ENCODE assay signal across 22 cellular contexts in the genomic region with DNA sequence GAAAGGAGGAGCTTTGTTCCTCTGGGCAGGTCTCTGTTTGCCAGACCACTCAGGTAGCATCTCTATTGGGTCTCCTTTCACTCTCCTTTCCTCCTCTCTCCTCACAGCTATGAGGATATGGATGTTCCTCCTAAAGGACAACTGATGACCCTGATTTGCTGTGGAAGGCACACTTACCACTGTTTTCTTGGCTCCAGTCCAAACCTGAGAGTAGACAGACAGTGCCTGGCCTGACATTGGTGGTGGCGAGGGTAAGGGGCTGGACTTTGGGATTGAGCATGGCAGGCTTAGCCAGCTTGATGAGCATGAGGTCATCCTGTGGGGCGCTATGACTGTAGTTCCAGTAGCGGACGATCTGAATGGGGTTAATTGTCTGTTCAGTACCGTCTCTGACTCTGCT.
"Had no signal": no experiment of that assay in that cellular context is flagged by ENCODE, and none has a peak within 500 bp of the region (broad histone marks: within the 10 kb centered on the region; RNA-seq: fewer than 3 reads in every experiment).

No MANE protein-coding gene starts in this region.

- ATAC-seq: activated CD8-positive, alpha-beta T cell treated with anti-CD3 and anti-CD28 coated beads for 36 hours; activated T-cell treated with anti-CD3 and anti-CD28 coated beads, Interleukin-2, amount 50 U/mL, for 72 hours; activated T-helper 17 cell treated with anti-CD3 and anti-CD28 coated beads, Interleukin-2, amount 50 U/mL, for 72 hours had no signal

- DNase-seq: activated CD4-positive, alpha-beta T cell treated with anti-CD3 and anti-CD28 coated beads, Interleukin-2, amount 10 ng/mL, durations not matched to agents 24 days and 14 days; activated CD4-positive, alpha-beta T cell treated with anti-CD3 and anti-CD28 coated beads, Interleukin-2, amount 50 U/mL, for 4 hours; activated CD8-positive, alpha-beta T cell treated with anti-CD3 and anti-CD28 coated beads for 36 hours; activated effector memory CD4-positive, alpha-beta T cell treated with anti-CD3 and anti-CD28 coated beads, Interleukin-2, amount 50 U/mL, for 16 hours; activated naive CD4-positive, alpha-beta T cell; activated naive CD4-positive, alpha-beta T cell treated with anti-CD3 and anti-CD28 coated beads, Interleukin-2, amount 50 U/mL, for 16 hours; activated naive CD8-positive, alpha-beta T cell treated with anti-CD3 and anti-CD28 coated beads for 36 hours; activated T-cell treated with anti-CD3 and anti-CD28 coated beads, Interleukin-2, amount 50 U/mL, for 1 hour; activated T-cell treated with anti-CD3 and anti-CD28 coated beads, Interleukin-2, amount 50 U/mL, for 72 hours; amniotic stem cell; aorta; colonic mucosa; NCI-H1092 treated with DMSO at 0.1 percent for 48 hours; NCI-H146; NCI-H187 treated with DMSO at 0.1 percent for 48 hours; NCI-H2107; NCI-H226; NCI-H446 treated with DMSO at 0.1 percent for 48 hours; NCI-H524; NCI-H774; Right ventricle myocardium superior had no signal
